16 cellular contexts compared by ENCODE assay signal in genomic region chr6:29624520-29624961, GRCh38. TPM values are rescaled to one million over a fixed set of nuclear protein-coding genes. Genes with fewer than 3 reads are reported as not detected.
A peak's percentile ranks its signal among the peaks of the same experiment; 100 is the strongest.
DNase-seq lines count a peak whose midpoint lies in the region; ATAC-seq, FAIRE-seq and TF ChIP-seq lines count a peak whose summit lies in the region.
"Had no signal": no experiment of that assay in that cellular context is flagged by ENCODE, and none has a peak within 500 bp of the region (broad histone marks: within the 10 kb centered on the region; RNA-seq: fewer than 3 reads in every experiment).

No MANE protein-coding gene starts in this region.

- DNase-seq in KBM-7 = peak; percentile 41
- DNase-seq in H1 (ENCODE audit: low read depth in 1 of 2, low spot score in 2 of 2) = no peak
- no peak for DNase-seq in NCI-H748 treated with DMSO at 0.1 percent for 48 hours (lab: John Stamatoyannopoulos, UW)
- DNase-seq: cortex of kidney, DMS79, esophagus squamous epithelium, hippocampal formation, NCI-H1436, NCI-H526, pancreas had no signal

- H3K27me3 ChIP-seq in H1 (replicated peaks in 1 of 4; ENCODE audit: control insufficient read depth in 3 of 4, extremely low read depth in 1 of 4, insufficient read depth in 3 of 4, low read length in 3 of 4) (no peaks in the 10 kb centered on the region), neutrophil (peaks cover 30% of the 10 kb centered on the region)
- H3K27me3 ChIP-seq: esophagus squamous epithelium, pancreas had no signal

- FAIRE-seq in H1 (lab: Jason Lieb, UNC) = no peak
- FAIRE-seq: pancreas had no signal

- H3K4me3 ChIP-seq in H1 (ENCODE audit: extremely low read depth in 1 of 4, insufficient read depth in 2 of 4, low read depth in 3 of 4, low read length in 4 of 4) = peak overlapping the region in 3 of 4 experiments; percentile 10 to 92 (median 36); a peak in 4 of 8 replicates
- H3K4me3 ChIP-seq in neutrophil (ENCODE audit: low read depth in 1 of 2, low read length in 1 of 2) = no peak overlapping the region
- H3K4me3 ChIP-seq: esophagus squamous epithelium, lung, pancreas had no signal

- CTCF ChIA-PET in H1 (lab: Charles Lee; ENCODE audit: partially characterized antibody) = interaction anchor here (0.8 to 33.1 kb wide), 7 partner anchors 9 to 72 kb away, joined by 3 to 658 read pairs (median 4); partner anchors contain the start of gene MOG

- TF ChIP-seq CTCF in H1 (IDR thresholded peaks at IDR 0.05; ENCODE audit: control extremely low read depth in 1 of 3, insufficient read depth in 1 of 3, low read depth in 1 of 3, low read length in 3 of 3) (no peak), neutrophil (IDR thresholded peaks at IDR 0.05) (no peak)

- ATAC-seq in HG03097 (IDR thresholded peaks at IDR 0.05; ENCODE audit: low FRiP score, unreplicated experiment) (no peak), HG02642 (IDR thresholded peaks at IDR 0.05; ENCODE audit: poor library complexity, unreplicated experiment) (no peak)
- ATAC-seq: pancreas had no signal

- no peak overlapping the region for H3K9ac ChIP-seq in H1 (replicated peaks in 1 of 4; ENCODE audit: extremely low read depth in 1 of 4, low read depth in 3 of 4, low read length in 3 of 4)

- peaks cover 13 to 48% of the 10 kb centered on the region in 2 experiments for H3K79me2 ChIP-seq in H1 (ENCODE audit: control insufficient read depth in 1 of 2, insufficient read depth in 2 of 2, low read length in 2 of 2)

- H3K36me3 ChIP-seq in H1 (ENCODE audit: control insufficient read depth in 2 of 4, insufficient read depth in 4 of 4, low read length in 3 of 4) (peaks cover 32 to 46% (median 40%) of the 10 kb centered on the region in 4 experiments), neutrophil (peaks cover 8% of the 10 kb centered on the region)
- H3K36me3 ChIP-seq: pancreas had no signal

- no peak overlapping the region for H4K8ac ChIP-seq in H1 (ENCODE audit: extremely low read depth, insufficient read depth, low read length)

- H2AK5ac ChIP-seq in H1 (ENCODE audit: low read depth, low read length) = no peak overlapping the region

- in situ Hi-C loops in KBM-7 (cut with MboI; ENCODE audit: low pct_unique_long_range_greater_than_20kb, low sequenced_read_pairs) = no loop called here

- no peak for TF ChIP-seq RAD21 in H1 (IDR thresholded peaks at IDR 0.05 in 1 of 2, conservative IDR thresholded peaks at IDR 0.05 in 1 of 2; ENCODE audit: low read depth in 2 of 2, low read length in 2 of 2)

- H2BK15ac ChIP-seq in H1 (ENCODE audit: low read length) = no peak overlapping the region

- H2AFZ ChIP-seq in H1 (ENCODE audit: low read length) = no peak overlapping the region

- peaks cover 5 to 8% of the 10 kb centered on the region in 2 experiments for H4K20me1 ChIP-seq in H1 (replicated peaks in 1 of 2; ENCODE audit: control insufficient read depth in 1 of 2, insufficient read depth in 2 of 2, low read length in 2 of 2)

- no peak overlapping the region for H3K14ac ChIP-seq in H1 (ENCODE audit: insufficient read length)

- H3K9me3 ChIP-seq in H1 (ENCODE audit: insufficient read depth in 2 of 2, low read depth in 1 of 2, low read length in 1 of 2) (no peaks in the 10 kb centered on the region), neutrophil (no peaks in the 10 kb centered on the region)
- H3K9me3 ChIP-seq: esophagus squamous epithelium, pancreas had no signal

- no peak overlapping the region for H2BK12ac ChIP-seq in H1 (ENCODE audit: low read depth, low read length)

- H2BK20ac ChIP-seq in H1 (ENCODE audit: low read length) = peak overlapping the region; percentile 34; the same call in 1 of the 2 replicates

- no peak overlapping the region for H4K5ac ChIP-seq in H1 (ENCODE audit: insufficient read length, low read depth, low read length)

- H3K56ac ChIP-seq in H1 (replicated peaks; ENCODE audit: insufficient read length, low read depth, low read length) = no peak overlapping the region

- no peak for TF ChIP-seq EP300 in H1 (IDR thresholded peaks at IDR 0.05; ENCODE audit: borderline replicate concordance in 1 of 2, low read depth in 2 of 2, low read length in 2 of 2)

- no peak overlapping the region for H4K91ac ChIP-seq in H1 (replicated peaks; ENCODE audit: insufficient read length, low read length)

- 6% methylated on average over 3 of the region's 3 CpGs; no CpG with 5 or more reads in 1 of the 2 experiments for WGBS in H1 (ENCODE audit: extremely low coverage in 1 of 2, insufficient coverage in 1 of 2, insufficient read length in 1 of 2, insufficient replicate concordance in 2 of 2, low coverage in 1 of 2, low lambda C conversion rate in 2 of 2, missing lambda C conversion rate in 1 of 2), 2 experiments

- peaks cover 25% of the 10 kb centered on the region for H3K23me2 ChIP-seq in H1 (ENCODE audit: low read depth, low read length)

- peak overlapping the region; percentile 9; the same call in 1 of the 2 replicates for H3K18ac ChIP-seq in H1 (ENCODE audit: extremely low read depth, low read length)

- no peak overlapping the region for H2BK120ac ChIP-seq in H1 (replicated peaks; ENCODE audit: low read depth, low read length)

- POLR2A ChIA-PET in H1 (lab: Charles Lee; ENCODE audit: partially characterized antibody) = interaction anchor here (0.7 to 4.9 kb wide), 8 partner anchors 9 to 26 kb away, joined by 3 to 58 read pairs (median 8); partner anchors contain the start of gene GABBR1

- no peak overlapping the region for H3K23ac ChIP-seq in H1 (ENCODE audit: insufficient read length)

- H3K27ac ChIP-seq in H1 (ENCODE audit: low read depth, low read length) = no peak overlapping the region
- H3K27ac ChIP-seq in neutrophil = peak overlapping the region; percentile 69
- H3K27ac ChIP-seq: esophagus squamous epithelium, pancreas had no signal

- no peak for TF ChIP-seq POLR2A in H1 (IDR thresholded peaks at IDR 0.05; ENCODE audit: control extremely low read depth in 1 of 2, low read depth in 2 of 2, low read length in 2 of 2)

- H3K4ac ChIP-seq in H1 (replicated peaks; ENCODE audit: insufficient read length, low read depth, low read length) = no peak overlapping the region

- peak overlapping the region; percentile 54; the same call in 1 of the 2 replicates for H2BK5ac ChIP-seq in H1 (ENCODE audit: low read depth, low read length)

- peak overlapping the region; percentile 78 to 93 for H3K4me2 ChIP-seq in H1 (ENCODE audit: insufficient read depth in 1 of 2, low read depth in 2 of 2, low read length in 2 of 2)

- H3K79me1 ChIP-seq in H1 (ENCODE audit: low read depth, low read length) = peaks cover 12% of the 10 kb centered on the region

- H3K4me1 ChIP-seq in H1 (replicated peaks in 1 of 4; ENCODE audit: control insufficient read depth in 3 of 4, insufficient read depth in 4 of 4, low read length in 3 of 4) (peaks cover 6 to 35% (median 28%) of the 10 kb centered on the region in 4 experiments), neutrophil (ENCODE audit: control insufficient read depth in 1 of 2, insufficient read depth in 1 of 2, low read depth in 1 of 2, low read length in 1 of 2) (peaks cover 75 to 82% of the 10 kb centered on the region in 2 experiments)

TF ChIP-seq in H1, 55 proteins besides CTCF, POLR2A, EP300 and RAD21 (continues in another document):
- no peak for TF ChIP-seq TAF1 (IDR thresholded peaks at IDR 0.05; ENCODE audit: low read depth, low read length)

RNA-seq across cellular contexts. Expression of gene GABBR1, which starts 8.4 kb away (rescaled TPM):
- 67.8 and 75.9 TPM in 2 replicates for total RNA-seq in H1 (2021; fragmentation: NEBNext Ultra II Directional; extraction: Animal tissue kit (Norgen Biotek cat#: 25700))
- polyA plus RNA-seq in H1 (2011; rRNA removed) = 78.3 and 86.7 TPM in 2 replicates
- 59.9 TPM for polyA plus RNA-seq in H1 (2011; cell fraction: cytosol; rRNA removed)
- polyA plus RNA-seq in H1 (2011; cell fraction: nucleus; rRNA removed) = 315 TPM
- polyA plus RNA-seq in H1 (2012, experiment 1 of 2) = 55.4 to 76.8 TPM (median 71.2 TPM) in 4 replicates
- polyA plus RNA-seq in H1 (2012, experiment 2 of 2) = 19.6 TPM
- polyA plus RNA-seq in H1 (2013, experiment 1 of 2) = 58.3 TPM
- 52.1 TPM for polyA plus RNA-seq in H1 (2013, experiment 2 of 2)
- 73.3 and 88.3 TPM in 2 replicates for polyA minus RNA-seq in H1 (2011; rRNA and poly(A)+ RNA removed)
- polyA minus RNA-seq in H1 (2011; cell fraction: cytosol; rRNA and poly(A)+ RNA removed) = 25.2 TPM
- polyA minus RNA-seq in H1 (2011; cell fraction: nucleus; rRNA and poly(A)+ RNA removed) = 118 TPM

RNA-seq across cellular contexts. Expression of gene MOG, which starts 32.4 kb away (rescaled TPM):
- total RNA-seq in H1 (2021; fragmentation: NEBNext Ultra II Directional; extraction: Animal tissue kit (Norgen Biotek cat#: 25700)) = 0.31 and 0.86 TPM in 2 replicates
- polyA plus RNA-seq in H1 (2011; rRNA removed) = 0.17 and 0.19 TPM in 2 replicates
- 0.43 TPM for polyA plus RNA-seq in H1 (2011; cell fraction: cytosol; rRNA removed)
- 0.36 TPM for polyA plus RNA-seq in H1 (2011; cell fraction: nucleus; rRNA removed)
- 0.19 to 0.36 TPM (median 0.33 TPM) in 4 replicates for polyA plus RNA-seq in H1 (2012, experiment 1 of 2)
- 0.28 TPM for polyA plus RNA-seq in H1 (2012, experiment 2 of 2)
- polyA plus RNA-seq in H1 (2013, experiment 1 of 2) = 0.26 TPM
- 0.35 TPM for polyA plus RNA-seq in H1 (2013, experiment 2 of 2)
- polyA minus RNA-seq in H1 (2011; rRNA and poly(A)+ RNA removed) = 0.07 and 0.47 TPM in 2 replicates
- polyA minus RNA-seq in H1 (2011; cell fraction: cytosol; rRNA and poly(A)+ RNA removed) = not detected
- polyA minus RNA-seq in H1 (2011; cell fraction: nucleus; rRNA and poly(A)+ RNA removed) = 1.6 TPM
- total RNA-seq: esophagus squamous epithelium; lung; pancreas; T-helper 1 cell treated with Interleukin-12 subunit alpha and Interleukin-12 subunit beta and Interleukin-4 antibody, amounts not matched to agents 30 ng/mL and 1 ng/mL, for 36 hours had no signal
- polyA plus RNA-seq: BJ, lung, pancreas had no signal

RNA-seq across cellular contexts. Expression of gene OR2H2, which starts 39.6 kb away (rescaled TPM):
- total RNA-seq in H1 (2021; fragmentation: NEBNext Ultra II Directional; extraction: Animal tissue kit (Norgen Biotek cat#: 25700)) = not detected in 2 replicates
- polyA plus RNA-seq in H1 (2011; rRNA removed) = not detected in 2 replicates
- not detected for polyA plus RNA-seq in H1 (2011; cell fraction: cytosol; rRNA removed)
- polyA plus RNA-seq in H1 (2011; cell fraction: nucleus; rRNA removed) = not detected
- 1.3 to 1.7 TPM (median 1.6 TPM) in 4 replicates for polyA plus RNA-seq in H1 (2012, experiment 1 of 2)
- not detected for polyA plus RNA-seq in H1 (2012, experiment 2 of 2)
- not detected for polyA plus RNA-seq in H1 (2013, experiment 1 of 2)
- not detected for polyA plus RNA-seq in H1 (2013, experiment 2 of 2)
- not detected in 2 replicates for polyA minus RNA-seq in H1 (2011; rRNA and poly(A)+ RNA removed)
- not detected for polyA minus RNA-seq in H1 (2011; cell fraction: cytosol; rRNA and poly(A)+ RNA removed)
- not detected for polyA minus RNA-seq in H1 (2011; cell fraction: nucleus; rRNA and poly(A)+ RNA removed)
- total RNA-seq: esophagus squamous epithelium; lung; pancreas; T-helper 1 cell treated with Interleukin-12 subunit alpha and Interleukin-12 subunit beta and Interleukin-4 antibody, amounts not matched to agents 30 ng/mL and 1 ng/mL, for 36 hours had no signal
- polyA plus RNA-seq: BJ, lung, pancreas had no signal

RNA-seq across cellular contexts. Expression of gene ZFP57, which starts 56.4 kb away (rescaled TPM):
- 1.2 TPM in 2 replicates for total RNA-seq in H1 (2021; fragmentation: NEBNext Ultra II Directional; extraction: Animal tissue kit (Norgen Biotek cat#: 25700))
- polyA plus RNA-seq in H1 (2011; rRNA removed) = 0.85 and 1.0 TPM in 2 replicates
- polyA plus RNA-seq in H1 (2011; cell fraction: cytosol; rRNA removed) = 1.4 TPM
- 1.7 TPM for polyA plus RNA-seq in H1 (2011; cell fraction: nucleus; rRNA removed)
- polyA plus RNA-seq in H1 (2012, experiment 1 of 2) = 0.64 to 1.1 TPM (median 0.75 TPM) in 4 replicates
- 0.43 TPM for polyA plus RNA-seq in H1 (2012, experiment 2 of 2)
- 0.63 TPM for polyA plus RNA-seq in H1 (2013, experiment 1 of 2)
- 0.68 TPM for polyA plus RNA-seq in H1 (2013, experiment 2 of 2)
- polyA minus RNA-seq in H1 (2011; rRNA and poly(A)+ RNA removed) = 0.63 and 0.98 TPM in 2 replicates
- polyA minus RNA-seq in H1 (2011; cell fraction: cytosol; rRNA and poly(A)+ RNA removed) = 0.73 TPM
- polyA minus RNA-seq in H1 (2011; cell fraction: nucleus; rRNA and poly(A)+ RNA removed) = 0.50 TPM

Comparison
In these comparisons a context has a peak if more than half of its experiments do, and no peak if none do; other contexts are left out.
1. H3K4me3 ChIP-seq: peak in H1 (3 of 4); none in neutrophil (0 of 2).